8 cellular contexts compared by ENCODE assay signal in the genomic region with DNA sequence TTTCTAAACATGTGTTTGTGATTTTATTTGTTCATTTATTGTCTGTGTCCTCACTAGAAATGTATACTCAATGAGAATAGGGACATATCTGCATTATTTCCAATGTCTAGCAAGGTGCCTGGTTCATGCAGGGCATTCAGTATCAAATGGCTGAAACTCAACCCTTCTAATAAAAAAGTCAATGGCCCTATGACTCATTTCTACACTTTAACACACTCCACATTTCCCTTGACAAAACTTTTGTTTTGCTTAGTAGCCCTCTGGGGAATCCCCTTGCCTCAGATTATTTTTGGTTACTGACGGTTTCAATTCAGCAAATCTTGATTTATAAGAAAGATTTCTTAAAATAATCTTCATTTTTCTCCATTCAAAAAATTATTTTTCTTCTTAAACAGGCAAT.
A peak's percentile ranks its signal among the peaks of the same experiment; 100 is the strongest.
DNase-seq lines count a peak whose midpoint lies in the region; ATAC-seq lines count a peak whose summit lies in the region.

No MANE protein-coding gene starts in this region.

- peak overlapping the region; percentile 34 for H3K4me2 ChIP-seq in skeletal muscle satellite cell (ENCODE audit: low read length)

- DNase-seq in activated CD4-positive, alpha-beta T cell treated with anti-CD3 and anti-CD28 coated beads for 36 hours: no peak
- DNase-seq in activated CD4-positive, alpha-beta T cell treated with anti-CD3 and anti-CD28 coated beads for 4 hours: no peak
- DNase-seq in epidermal melanocyte (ENCODE audit: insufficient read length, low spot score) (no peak), NCI-H82 (lab: John Stamatoyannopoulos, UW) (no peak), NCI-H446 (lab: John Stamatoyannopoulos, UW) (no peak)

- no peak overlapping the region for H3K4me3 ChIP-seq in skeletal muscle satellite cell (ENCODE audit: low read length)

- peaks cover 21% of the 10 kb centered on the region for H3K27me3 Mint-ChIP-seq in activated CD4-positive, alpha-beta T cell treated with anti-CD3 and anti-CD28 coated beads for 36 hours
- peaks cover 44% of the 10 kb centered on the region for H3K27me3 Mint-ChIP-seq in T-helper 1 cell treated with Interleukin-12 subunit alpha and Interleukin-12 subunit beta and Interleukin-4 antibody, amounts not matched to agents 30 μg/mL and 1 μg/mL, for 36 hours (ENCODE audit: low read depth)

- H3K36me3 ChIP-seq in skeletal muscle satellite cell (ENCODE audit: insufficient read depth, low read length): no peaks in the 10 kb centered on the region

- intact Hi-C loops in activated CD4-positive, alpha-beta T cell treated with anti-CD3 and anti-CD28 coated beads for 36 hours (cut with DNase I, micrococcal nuclease): loop anchor here in 1 of 2 experiments (2.0 to 5.0 kb wide), 4 partner anchors 93 to 278 kb away; no protein-coding TSS in a partner anchor

- H3K9ac ChIP-seq in skeletal muscle satellite cell (ENCODE audit: low read depth, low read length): no peak overlapping the region

- H3K4me1 Mint-ChIP-seq in activated CD4-positive, alpha-beta T cell treated with anti-CD3 and anti-CD28 coated beads for 36 hours: peaks cover 39% of the 10 kb centered on the region
- peaks cover 27% of the 10 kb centered on the region for H3K4me1 Mint-ChIP-seq in T-helper 1 cell treated with Interleukin-12 subunit alpha and Interleukin-12 subunit beta and Interleukin-4 antibody, amounts not matched to agents 30 μg/mL and 1 μg/mL, for 36 hours (ENCODE audit: low read depth)

- H3K9me3 Mint-ChIP-seq in activated CD4-positive, alpha-beta T cell treated with anti-CD3 and anti-CD28 coated beads for 36 hours (ENCODE audit: low read depth): no peaks in the 10 kb centered on the region
- no peaks in the 10 kb centered on the region for H3K9me3 Mint-ChIP-seq in T-helper 1 cell treated with Interleukin-12 subunit alpha and Interleukin-12 subunit beta and Interleukin-4 antibody, amounts not matched to agents 30 μg/mL and 1 μg/mL, for 36 hours

- H3K4me1 ChIP-seq in skeletal muscle satellite cell (ENCODE audit: control insufficient read depth, insufficient read depth, low read length): peaks cover 31% of the 10 kb centered on the region

- no peaks in the 10 kb centered on the region for H3K9me3 ChIP-seq in skeletal muscle satellite cell (replicated peaks; ENCODE audit: low read length)

- no peak overlapping the region for H3K4me3 Mint-ChIP-seq in activated CD4-positive, alpha-beta T cell treated with anti-CD3 and anti-CD28 coated beads for 36 hours
- peak overlapping the region; percentile 49 for H3K4me3 Mint-ChIP-seq in T-helper 1 cell treated with Interleukin-12 subunit alpha and Interleukin-12 subunit beta and Interleukin-4 antibody, amounts not matched to agents 30 μg/mL and 1 μg/mL, for 36 hours

- POLR2A ChIA-PET in activated CD4-positive, alpha-beta T cell treated with anti-CD3 and anti-CD28 coated beads for 36 hours (lab: Charles Lee): no interaction called here

- no peaks in the 10 kb centered on the region for H3K36me3 Mint-ChIP-seq in activated CD4-positive, alpha-beta T cell treated with anti-CD3 and anti-CD28 coated beads for 36 hours (ENCODE audit: low read depth)
- no peaks in the 10 kb centered on the region for H3K36me3 Mint-ChIP-seq in T-helper 1 cell treated with Interleukin-12 subunit alpha and Interleukin-12 subunit beta and Interleukin-4 antibody, amounts not matched to agents 30 μg/mL and 1 μg/mL, for 36 hours (ENCODE audit: low read depth)

- CTCF ChIA-PET in activated CD4-positive, alpha-beta T cell treated with anti-CD3 and anti-CD28 coated beads for 36 hours (lab: Charles Lee): interaction anchor here (1.2 kb wide), 1 partner anchor 426 kb away, joined by 3 read pairs; no protein-coding TSS in a partner anchor

- peak; percentile 75 for ATAC-seq in activated CD4-positive, alpha-beta T cell treated with anti-CD3 and anti-CD28 coated beads for 36 hours
- ATAC-seq in HG02885 (IDR thresholded peaks at IDR 0.05; ENCODE audit: poor library complexity, unreplicated experiment): peak; percentile 83

- no peak overlapping the region for H3K27ac Mint-ChIP-seq in activated CD4-positive, alpha-beta T cell treated with anti-CD3 and anti-CD28 coated beads for 36 hours
- H3K27ac Mint-ChIP-seq in T-helper 1 cell treated with Interleukin-12 subunit alpha and Interleukin-12 subunit beta and Interleukin-4 antibody, amounts not matched to agents 30 μg/mL and 1 μg/mL, for 36 hours: no peak overlapping the region

- no peaks in the 10 kb centered on the region for H3K27me3 ChIP-seq in skeletal muscle satellite cell (ENCODE audit: control insufficient read depth, insufficient read depth, low read length)
